8 cellular contexts compared by ENCODE assay signal in the genomic region with DNA sequence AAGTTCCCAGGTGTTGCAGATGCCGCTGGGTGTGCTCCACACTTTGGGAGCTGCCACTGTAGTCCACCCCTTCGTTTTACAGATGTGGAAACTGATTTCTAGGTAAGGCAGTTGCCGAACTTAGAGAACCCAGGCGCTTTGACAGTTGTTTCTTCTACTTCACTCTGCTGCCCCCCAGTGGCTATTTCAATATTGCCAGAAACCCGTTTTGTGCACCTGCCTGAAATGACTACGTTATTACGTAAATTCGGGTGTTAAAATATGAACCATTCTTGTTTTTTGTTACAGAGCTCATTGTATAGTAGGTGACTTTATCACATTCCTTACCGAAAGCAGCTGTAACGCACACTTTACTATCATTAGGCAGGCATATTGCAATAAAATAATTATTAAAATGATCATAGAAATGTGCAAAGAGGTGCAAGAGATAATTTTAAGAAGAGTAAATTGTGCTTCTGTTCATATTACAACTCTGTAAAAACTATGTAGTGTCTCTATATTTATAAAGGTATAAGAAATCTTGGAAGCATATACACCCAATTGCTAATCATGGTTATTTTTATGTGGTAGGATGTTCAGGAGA. TPM values are rescaled to one million over a fixed set of nuclear protein-coding genes. Genes with fewer than 3 reads are reported as not detected.
DNase-seq lines count a peak whose midpoint lies in the region; ATAC-seq and TF ChIP-seq lines count a peak whose summit lies in the region.

No MANE protein-coding gene starts in this region.

- H3K27me3 ChIP-seq in PC-3 (ENCODE audit: low read length) (no peaks in the 10 kb centered on the region), neural progenitor cell (no peaks in the 10 kb centered on the region), stomach (peaks cover 0 to 7% (median 0%) of the 10 kb centered on the region in 3 donors)

- TF ChIP-seq EP300 in stomach (IDR thresholded peaks at IDR 0.05) = no peak

- H2AFZ ChIP-seq in PC-3 (ENCODE audit: low read length) (peak overlapping the region; percentile 66), neural progenitor cell (replicated peaks) (no peak overlapping the region)

- no peaks in the 10 kb centered on the region for H3K9me2 ChIP-seq in PC-3 (replicated peaks; ENCODE audit: low read length)

- H4K20me1 ChIP-seq in PC-3 (ENCODE audit: low read length) (no peaks in the 10 kb centered on the region), neural progenitor cell (ENCODE audit: low read depth) (no peaks in the 10 kb centered on the region)

- no peak overlapping the region for H3K4me3 Mint-ChIP-seq in activated T-cell treated with anti-CD3 and anti-CD28 coated beads, Interleukin-2, amount 50 U/mL, for 24 hours
- no peak overlapping the region for H3K4me3 Mint-ChIP-seq in neural progenitor cell

- H3K4me2 ChIP-seq in PC-3 (ENCODE audit: low read length) = peak overlapping the region; percentile 55
- no peak overlapping the region for H3K4me2 ChIP-seq in neural progenitor cell

- H3K4me1 ChIP-seq in PC-3 (ENCODE audit: insufficient read depth, low read length) (no peaks in the 10 kb centered on the region), neural progenitor cell (peaks cover 1% of the 10 kb centered on the region), stomach (peaks cover 0 to 8% (median 0%) of the 10 kb centered on the region in 4 donors)

- no TSS peak for BruUV-seq in PC-3 (replicated peaks; lab: Mats Ljungman, UMichigan)

- no peaks in the 10 kb centered on the region for H3K27me3 Mint-ChIP-seq in activated T-cell treated with anti-CD3 and anti-CD28 coated beads, Interleukin-2, amount 50 U/mL, for 24 hours
- peaks cover 2% of the 10 kb centered on the region for H3K27me3 Mint-ChIP-seq in neural progenitor cell (ENCODE audit: insufficient read depth, low read depth)

- H3K79me2 ChIP-seq in PC-3 (ENCODE audit: low read length) (no peaks in the 10 kb centered on the region), neural progenitor cell (ENCODE audit: low read depth) (no peaks in the 10 kb centered on the region)

- H3K4me3 ChIP-seq in Jurkat, Clone E6-1 (ENCODE audit: low read length) = no peak overlapping the region
- no peak overlapping the region for H3K4me3 ChIP-seq in PC-3 (ENCODE audit: low read length)
- no peak overlapping the region for H3K4me3 ChIP-seq in neural progenitor cell
- no peak overlapping the region for H3K4me3 ChIP-seq in stomach

- intact Hi-C loops in PC-3 (cut with micrococcal nuclease) = loop anchor here (1.0 kb wide), 1 partner anchor 51 kb away; no protein-coding TSS in a partner anchor
- intact Hi-C loops in stomach (cut with DNase I; ENCODE audit: low total_unique reads) = no loop called here

- ATAC-seq in PC-3 (peak; percentile 54), GM21447 (IDR thresholded peaks at IDR 0.05; ENCODE audit: unreplicated experiment) (no peak)

- peak; percentile 79 for TF ChIP-seq CTCF in PC-3 (conservative IDR thresholded peaks at IDR 0.05; ENCODE audit: low read depth, low read length)
- peak; percentile 91 for TF ChIP-seq CTCF in neural progenitor cell (IDR thresholded peaks at IDR 0.05)
- peak in 5 of 7 experiments; percentile 61 to 80 (median 71) for TF ChIP-seq CTCF in stomach (IDR thresholded peaks at IDR 0.05)

- CTCF ChIA-PET in PC-3 (lab: Charles Lee) = no interaction called here

- H3K9ac ChIP-seq in PC-3 (ENCODE audit: low read length) (no peak overlapping the region), neural progenitor cell (no peak overlapping the region)

- POLR2A ChIA-PET in PC-3 (lab: Charles Lee; ENCODE audit: unreplicated experiment) = interaction anchor here (0.6 kb wide), 1 partner anchor 28 kb away, joined by 10 read pairs; no protein-coding TSS in a partner anchor

- H3K36me3 Mint-ChIP-seq in activated T-cell treated with anti-CD3 and anti-CD28 coated beads, Interleukin-2, amount 50 U/mL, for 24 hours (ENCODE audit: low read depth) = no peaks in the 10 kb centered on the region
- H3K36me3 Mint-ChIP-seq in neural progenitor cell = no peaks in the 10 kb centered on the region

- H3F3A ChIP-seq in PC-3 (ENCODE audit: low read length, unreplicated experiment) = no peaks in the 10 kb centered on the region
- no peaks in the 10 kb centered on the region for H3F3A ChIP-seq in neural progenitor cell (ENCODE audit: low read depth)

- no peak overlapping the region for H3K27ac ChIP-seq in PC-3 (ENCODE audit: low read length)
- H3K27ac ChIP-seq in neural progenitor cell = no peak overlapping the region
- H3K27ac ChIP-seq in stomach = no peak overlapping the region

- no peak overlapping the region for H3K27ac Mint-ChIP-seq in activated T-cell treated with anti-CD3 and anti-CD28 coated beads, Interleukin-2, amount 50 U/mL, for 24 hours
- no peak overlapping the region for H3K27ac Mint-ChIP-seq in neural progenitor cell

- peaks cover 5% of the 10 kb centered on the region for H3K4me1 Mint-ChIP-seq in activated T-cell treated with anti-CD3 and anti-CD28 coated beads, Interleukin-2, amount 50 U/mL, for 24 hours (ENCODE audit: low read depth)
- H3K4me1 Mint-ChIP-seq in neural progenitor cell = peaks cover 1% of the 10 kb centered on the region

- 5 to 8% (median 6%) methylated on average over 10 of the region's 10 CpGs for WGBS in stomach, 5 donors

- DNase-seq in Caki2 (ENCODE audit: low read depth) (peak; percentile 40), PC-3 (peak; percentile 82), fibroblast of gingiva (ENCODE audit: low read depth) (peak; percentile 47), neural progenitor cell (ENCODE audit: low spot score) (peak; percentile 85), stomach (peak; percentile 83)
- DNase-seq in Jurkat, Clone E6-1 (ENCODE audit: low read depth, low spot score) = peak; percentile 70
- DNase-seq in activated T-cell treated with anti-CD3 and anti-CD28 coated beads, Interleukin-2, amount 50 U/mL, for 24 hours = peak; percentile 81

- H3K9me3 ChIP-seq in PC-3 (ENCODE audit: low read length) = no peaks in the 10 kb centered on the region
- H3K9me3 ChIP-seq in neural progenitor cell (ENCODE audit: low read depth) = no peaks in the 10 kb centered on the region
- no peaks in the 10 kb centered on the region for H3K9me3 ChIP-seq in stomach

- no peaks in the 10 kb centered on the region for H3K36me3 ChIP-seq in PC-3 (ENCODE audit: low read depth, low read length)
- no peaks in the 10 kb centered on the region for H3K36me3 ChIP-seq in neural progenitor cell
- H3K36me3 ChIP-seq in stomach = no peaks in the 10 kb centered on the region

- H3K9me3 Mint-ChIP-seq in activated T-cell treated with anti-CD3 and anti-CD28 coated beads, Interleukin-2, amount 50 U/mL, for 24 hours = no peaks in the 10 kb centered on the region
- peaks cover 2% of the 10 kb centered on the region for H3K9me3 Mint-ChIP-seq in neural progenitor cell

- in situ Hi-C loops in Caki2 (cut with HindIII; ENCODE audit: low pct_unique_long_range_greater_than_20kb, low sequenced_read_pairs) = no loop called here

- TF ChIP-seq POLR2A in stomach (IDR thresholded peaks at IDR 0.05) = no peak

RNA-seq across cellular contexts. Expression of gene OTOA, which starts 44.9 kb away (rescaled TPM):
- not detected in 2 replicates for total RNA-seq in Caki2 (2014; rRNA removed; shearing (Covaris generic); ENCODE audit: low replicate concordance)
- not detected for polyA plus RNA-seq in Jurkat, Clone E6-1 (2012; ENCODE audit: insufficient read depth, insufficient read length)
- total RNA-seq in PC-3 (2014; rRNA removed) = not detected in 2 replicates
- 0.40 TPM in 1 of 2 replicates, not detected in the other for total RNA-seq in neural progenitor cell (ENCODE audit: low replicate concordance)
- under 1 TPM in 1 of 5 donors, not detected in 4; 0.55 TPM for total RNA-seq in stomach
- under 1 TPM in 1 of 3 donors, not detected in 2; 0.44 TPM for polyA plus RNA-seq in stomach

RNA-seq across cellular contexts. Expression of gene IGSF6, which starts 56.2 kb away (rescaled TPM):
- not detected in 2 replicates for total RNA-seq in Caki2 (2014; rRNA removed; shearing (Covaris generic); ENCODE audit: low replicate concordance)
- polyA plus RNA-seq in Jurkat, Clone E6-1 (2012; ENCODE audit: insufficient read depth, insufficient read length) = not detected
- total RNA-seq in PC-3 (2014; rRNA removed) (0.36 TPM in 1 of 2 replicates, not detected in the other), neural progenitor cell (ENCODE audit: low replicate concordance) (not detected in 2 replicates), stomach (1 to 10 TPM in 2 of 5 donors, not detected in 3; 1.8 to 4.1 TPM)
- polyA plus RNA-seq in stomach = 1 to 10 TPM in 2 of 3 donors, under 1 TPM in 1; 0.73 to 2.2 (median 1.7) TPM
